7 cellular contexts compared by ENCODE assay signal in the genomic region with DNA sequence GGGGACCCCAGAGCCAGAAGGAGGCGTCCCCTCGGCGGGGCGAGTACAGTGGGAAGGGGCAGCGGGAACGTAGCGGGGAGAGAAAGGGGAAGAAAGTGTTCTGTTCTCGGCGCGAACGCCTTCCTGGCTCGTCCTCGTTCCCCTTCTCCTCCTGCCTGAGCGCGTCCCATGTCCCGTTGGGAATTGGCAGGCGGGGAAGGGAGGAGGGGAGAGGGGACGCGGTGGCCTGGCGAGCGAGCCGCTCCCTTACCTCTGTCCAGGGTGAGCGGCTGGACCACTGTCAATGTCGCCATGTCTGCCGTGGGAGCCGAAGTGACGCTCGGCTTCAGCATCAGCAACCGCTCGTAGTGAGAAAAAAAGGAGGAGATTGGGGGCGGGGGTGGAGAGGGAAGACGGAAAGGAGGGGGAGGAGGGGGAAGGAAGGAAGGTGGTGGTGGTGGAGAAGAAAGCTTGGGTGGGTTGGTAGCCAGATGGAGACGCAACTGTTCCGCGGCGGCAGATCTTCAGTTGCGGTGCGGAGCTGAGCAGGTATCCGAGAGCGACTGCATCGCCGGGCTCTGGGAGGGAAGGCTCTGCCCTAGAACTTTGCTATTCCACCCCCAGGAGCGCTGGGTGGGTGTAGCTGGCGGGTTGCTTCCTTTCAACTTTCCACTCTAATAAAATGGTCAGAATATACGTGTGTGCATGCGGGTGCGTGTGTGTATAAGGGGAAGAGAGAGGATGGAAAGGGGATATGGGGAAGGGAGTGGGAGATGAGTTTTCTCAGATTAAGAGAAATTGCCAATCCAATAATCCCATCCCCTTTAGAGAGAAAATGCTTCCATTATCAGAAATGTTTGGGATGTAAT. TPM values are rescaled to one million over a fixed set of nuclear protein-coding genes. Genes with fewer than 3 reads are reported as not detected.
DNase-seq lines count a peak whose midpoint lies in the region; ATAC-seq and TF ChIP-seq lines count a peak whose summit lies in the region.

A gene with protein sequence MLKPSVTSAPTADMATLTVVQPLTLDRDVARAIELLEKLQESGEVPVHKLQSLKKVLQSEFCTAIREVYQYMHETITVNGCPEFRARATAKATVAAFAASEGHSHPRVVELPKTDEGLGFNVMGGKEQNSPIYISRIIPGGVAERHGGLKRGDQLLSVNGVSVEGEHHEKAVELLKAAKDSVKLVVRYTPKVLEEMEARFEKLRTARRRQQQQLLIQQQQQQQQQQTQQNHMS (minus strand): TSS at position 544 of the 848 bp plus-strand sequence. CDS start 212 bp downstream, at position 332.

- POLR2A ChIA-PET in CD8-positive, alpha-beta T cell (lab: Charles Lee): no interaction called here

- H3K36me3 Mint-ChIP-seq in CD8-positive, alpha-beta T cell: no peaks in the 10 kb centered on the region

- no peak for TF ChIP-seq POLR2A in GM18505 (IDR thresholded peaks at IDR 0.05; ENCODE audit: borderline replicate concordance, extremely low read depth, insufficient read depth, insufficient read length)
- peak; percentile 16 for TF ChIP-seq POLR2A in right lobe of liver (IDR thresholded peaks at IDR 0.05)
- TF ChIP-seq POLR2A in thyroid gland (IDR thresholded peaks at IDR 0.05): peak in 1 of 2 donors; percentile 67

- H3K4me1 Mint-ChIP-seq in CD8-positive, alpha-beta T cell (ENCODE audit: low read depth): no peaks in the 10 kb centered on the region

- H3K4me3 ChIP-seq in colonic mucosa (peak within 1 kb of the TSS; percentile 47), right lobe of liver (peak within 1 kb of the TSS; percentile 64 to 78 (median 78)), thyroid gland (replicated peaks in 1 of 3) (peak within 1 kb of the TSS; percentile 44 to 87 (median 66))
- H3K4me3 ChIP-seq in CD8-positive, alpha-beta T cell (ENCODE audit: low read depth, low read length): no peak within 1 kb of the TSS

- peaks cover 2% of the 10 kb centered on the region for H3K9me3 Mint-ChIP-seq in CD8-positive, alpha-beta T cell

- H3K27ac ChIP-seq in colonic mucosa (no peak within 1 kb of the TSS), right lobe of liver (peak within 1 kb of the TSS; percentile 97 to 99 (median 97)), thyroid gland (peak within 1 kb of the TSS; percentile 68 to 92 (median 92))
- no peak within 1 kb of the TSS for H3K27ac ChIP-seq in CD8-positive, alpha-beta T cell (ENCODE audit: low read depth, low read length)

- DNase-seq in NCI-H2227 treated with DMSO at 0.1 percent for 48 hours (lab: John Stamatoyannopoulos, UW) (peak; percentile 78), colonic mucosa (peak; percentile 17), right lobe of liver (peak; percentile 67 to 84 (median 80)), thyroid gland (peak; percentile 65 to 73)
- DNase-seq in CD8-positive, alpha-beta T cell: no peak

- peaks cover 27% of the 10 kb centered on the region for H3K27me3 Mint-ChIP-seq in CD8-positive, alpha-beta T cell (ENCODE audit: low read depth)

- intact Hi-C loops in colonic mucosa (cut with DNase I) (no loop called here), right lobe of liver (cut with DNase I) (no loop called here), thyroid gland (cut with DNase I) (no loop called here)
- intact Hi-C loops in CD8-positive, alpha-beta T cell (cut with DNase I, micrococcal nuclease): no loop called here

- H3K9me3 ChIP-seq in colonic mucosa (no peaks in the 10 kb centered on the region), right lobe of liver (no peaks in the 10 kb centered on the region), thyroid gland (no peaks in the 10 kb centered on the region)
- no peaks in the 10 kb centered on the region for H3K9me3 ChIP-seq in CD8-positive, alpha-beta T cell (ENCODE audit: low read length)

- ATAC-seq in GM18505 (IDR thresholded peaks at IDR 0.05; ENCODE audit: unreplicated experiment) (peak; percentile 7), HG02763 (IDR thresholded peaks at IDR 0.05; ENCODE audit: unreplicated experiment) (peak; percentile 17), right lobe of liver (peak; percentile 58 to 72 (median 69))
- no peak for ATAC-seq in CD8-positive, alpha-beta T cell

- no peaks in the 10 kb centered on the region for H3K36me3 ChIP-seq in colonic mucosa
- H3K36me3 ChIP-seq in right lobe of liver: no peaks in the 10 kb centered on the region
- H3K36me3 ChIP-seq in thyroid gland: no peaks in the 10 kb centered on the region
- H3K36me3 ChIP-seq in CD8-positive, alpha-beta T cell (ENCODE audit: insufficient read depth, low read length): no peaks in the 10 kb centered on the region

- TF ChIP-seq CTCF in colonic mucosa (IDR thresholded peaks at IDR 0.05) (no peak), right lobe of liver (IDR thresholded peaks at IDR 0.05) (no peak), thyroid gland (IDR thresholded peaks at IDR 0.05) (no peak)
- no peak for TF ChIP-seq CTCF in CD8-positive, alpha-beta T cell (IDR thresholded peaks at IDR 0.05)

- no peak within 1 kb of the TSS for H3K4me3 Mint-ChIP-seq in CD8-positive, alpha-beta T cell

- H3K4me1 ChIP-seq in colonic mucosa (no peaks in the 10 kb centered on the region), right lobe of liver (peaks cover 0 to 32% (median 0%) of the 10 kb centered on the region in 4 donors), thyroid gland (no peaks in the 10 kb centered on the region)
- no peaks in the 10 kb centered on the region for H3K4me1 ChIP-seq in CD8-positive, alpha-beta T cell (ENCODE audit: insufficient read depth, low read length)

- no peak within 1 kb of the TSS for H3K27ac Mint-ChIP-seq in CD8-positive, alpha-beta T cell

- WGBS in right lobe of liver (ENCODE audit: insufficient coverage, low coverage, low lambda C conversion rate, missing lambda C conversion rate): 0% methylated on average over 29 of the region's 47 CpGs
- 3 to 4% methylated on average over 41 to 47 of the region's 47 CpGs for WGBS in thyroid gland, 2 donors

- H3K27me3 ChIP-seq in colonic mucosa: peaks cover 13% of the 10 kb centered on the region
- no peaks in the 10 kb centered on the region for H3K27me3 ChIP-seq in right lobe of liver
- no peaks in the 10 kb centered on the region for H3K27me3 ChIP-seq in thyroid gland
- no peaks in the 10 kb centered on the region for H3K27me3 ChIP-seq in CD8-positive, alpha-beta T cell (ENCODE audit: insufficient read depth, low read length)

- peak within 1 kb of the TSS in 1 of 2 donors; percentile 57 for H3K9ac ChIP-seq in colonic mucosa (ENCODE audit: low read depth in 2 of 2, low read length in 2 of 2)

- CTCF ChIA-PET in CD8-positive, alpha-beta T cell (lab: Charles Lee): no interaction called here

RNA-seq across cellular contexts. Expression of the gene that starts here (rescaled TPM):
- total RNA-seq in colonic mucosa (1 to 10 TPM in 1 of 2 donors, under 1 TPM in 1; 0.17 to 1.8 TPM), right lobe of liver (10 to 100 TPM; 13.4 to 23.0 (median 20.2) TPM), thyroid gland (10 to 100 TPM in 3 of 4 donors, 1 to 10 TPM in 1; 7.9 to 21.4 (median 18.4) TPM)
- total RNA-seq in CD8-positive, alpha-beta T cell: not detected

Comparison
In these comparisons a context has a peak if more than half of its experiments do, and no peak if none do; other contexts are left out.
1. DNase-seq: peak in NCI-H2227 treated with DMSO at 0.1 percent for 48 hours (single experiment), colonic mucosa (single experiment), right lobe of liver (3 of 3) and thyroid gland (2 of 2); none in CD8-positive, alpha-beta T cell (0 of 7).
2. H3K27ac ChIP-seq: peak in right lobe of liver (3 of 3) and thyroid gland (3 of 3); none in colonic mucosa (single experiment) and CD8-positive, alpha-beta T cell (single experiment).